15 cellular contexts compared by ENCODE assay signal in genomic region chr2:189641565-189641964, GRCh38. TPM values are rescaled to one million over a fixed set of nuclear protein-coding genes. Genes with fewer than 3 reads are reported as not detected.
DNase-seq lines count a peak whose midpoint lies in the region; ATAC-seq and TF ChIP-seq lines count a peak whose summit lies in the region.
"Had no signal": no experiment of that assay in that cellular context is flagged by ENCODE, and none has a peak within 500 bp of the region (broad histone marks: within the 10 kb centered on the region; RNA-seq: fewer than 3 reads in every experiment).

No MANE protein-coding gene starts in this region.

- DNase-seq in NCI-H82 (lab: John Stamatoyannopoulos, UW) (peak; percentile 52), NCI-H82 treated with DMSO at 0.1 percent for 48 hours (lab: John Stamatoyannopoulos, UW; ENCODE audit: unreplicated experiment) (no peak), H9 (no peak), nephron progenitor cell (no peak), hippocampal formation (lab: John Stamatoyannopoulos, UW) (no peak), left lung (no peak), G401 (ENCODE audit: low spot score) (no peak)
- DNase-seq in activated naive CD8-positive, alpha-beta T cell treated with anti-CD3 and anti-CD28 coated beads for 36 hours, result peak; percentile 26
- DNase-seq: 8988T; activated CD4-positive, alpha-beta T cell treated with anti-CD3 and anti-CD28 coated beads, Interleukin-2, amount 50 U/mL, for 1 hour; DMS79 treated with DMSO at 0.1 percent for 48 hours; left colon; NCI-H510A; upper lobe of right lung had no signal

- H3K4me3 Mint-ChIP-seq in H9 (no peak overlapping the region; a peak in 1 of 5 replicates), nephron progenitor cell (no peak overlapping the region)
- H3K4me3 Mint-ChIP-seq in activated naive CD8-positive, alpha-beta T cell treated with anti-CD3 and anti-CD28 coated beads for 36 hours, result no peak overlapping the region

- H2BK120ac ChIP-seq in H9 (ENCODE audit: low read depth, low read length, poor library complexity, severe bottlenecking), result no peak overlapping the region

- no peak overlapping the region for H3K18ac ChIP-seq in H9 (ENCODE audit: insufficient read length, low read depth, low read length)

- H3K4me1 Mint-ChIP-seq in H9, result peaks cover 10% of the 10 kb centered on the region in 2 experiments
- peaks cover 16% of the 10 kb centered on the region for H3K4me1 Mint-ChIP-seq in activated naive CD8-positive, alpha-beta T cell treated with anti-CD3 and anti-CD28 coated beads for 36 hours
- H3K4me1 Mint-ChIP-seq in nephron progenitor cell, result peaks cover 12% of the 10 kb centered on the region

- H3K4ac ChIP-seq in H9 (ENCODE audit: low read depth, low read length), result no peak overlapping the region

- H3K36me3 ChIP-seq in left lung, result no peaks in the 10 kb centered on the region
- H3K36me3 ChIP-seq: upper lobe of right lung had no signal

- H3K36me3 Mint-ChIP-seq in H9 (ENCODE audit: insufficient read depth in 1 of 3, low read depth in 3 of 3), result no peaks in the 10 kb centered on the region
- H3K36me3 Mint-ChIP-seq in activated naive CD8-positive, alpha-beta T cell treated with anti-CD3 and anti-CD28 coated beads for 36 hours, result no peaks in the 10 kb centered on the region
- no peaks in the 10 kb centered on the region for H3K36me3 Mint-ChIP-seq in nephron progenitor cell (ENCODE audit: low read depth)

- H3T11ph ChIP-seq in H9 (ENCODE audit: low read length), result no peak overlapping the region

- H3K27me3 Mint-ChIP-seq in H9 (ENCODE audit: low read depth) (no peaks in the 10 kb centered on the region), nephron progenitor cell (ENCODE audit: low read depth, poor library complexity) (peaks cover 6% of the 10 kb centered on the region)
- H3K27me3 Mint-ChIP-seq in activated naive CD8-positive, alpha-beta T cell treated with anti-CD3 and anti-CD28 coated beads for 36 hours, result no peaks in the 10 kb centered on the region

- no peak overlapping the region for H4K5ac ChIP-seq in H9 (ENCODE audit: insufficient read length, low read depth, low read length)

- H3K27ac Mint-ChIP-seq in H9, result peak overlapping the region in 2 of 3 experiments; percentile 20 to 59; a peak in 1 of 7 replicates
- peak overlapping the region; percentile 30 for H3K27ac Mint-ChIP-seq in activated naive CD8-positive, alpha-beta T cell treated with anti-CD3 and anti-CD28 coated beads for 36 hours
- peak overlapping the region; percentile 38 for H3K27ac Mint-ChIP-seq in nephron progenitor cell

- no peak for ATAC-seq in left lung
- ATAC-seq: left colon, upper lobe of right lung had no signal

- no peak overlapping the region for H2BK15ac ChIP-seq in H9 (ENCODE audit: low read depth, low read length)

- H3K14ac ChIP-seq in H9 (ENCODE audit: insufficient read depth, low read length), result no peak overlapping the region

- no peaks in the 10 kb centered on the region for H3K79me1 ChIP-seq in H9 (ENCODE audit: insufficient read depth, low read depth, low read length, poor library complexity, severe bottlenecking)

- peaks cover 4% of the 10 kb centered on the region; the same call in 1 of the 2 replicates for H3K4me1 ChIP-seq in H9 (ENCODE audit: insufficient read depth, low read length)
- no peaks in the 10 kb centered on the region for H3K4me1 ChIP-seq in left lung
- H3K4me1 ChIP-seq: upper lobe of right lung had no signal

- intact Hi-C loops in left lung (cut with DNase I), result no loop called here

- H4K20me1 ChIP-seq in H9 (ENCODE audit: control insufficient read depth, insufficient read depth, insufficient read length), result no peaks in the 10 kb centered on the region

- no peak overlapping the region for H2BK20ac ChIP-seq in H9 (ENCODE audit: low read depth, low read length, poor library complexity, severe bottlenecking)

- no peak for TF ChIP-seq CTCF in H9 (conservative IDR thresholded peaks at IDR 0.05)
- TF ChIP-seq CTCF in nephron progenitor cell (IDR thresholded peaks at IDR 0.05), result no peak
- no peak for TF ChIP-seq CTCF in left lung (IDR thresholded peaks at IDR 0.05)

- H3K4me3 ChIP-seq in left lung, result no peak overlapping the region
- H3K4me3 ChIP-seq: smooth muscle cell, upper lobe of right lung had no signal

- H3K79me2 ChIP-seq in H9 (ENCODE audit: insufficient read depth, low read length), result no peaks in the 10 kb centered on the region

- no peaks in the 10 kb centered on the region for H3K27me3 ChIP-seq in H9 (ENCODE audit: insufficient read depth, low read length)
- H3K27me3 ChIP-seq in left lung, result no peaks in the 10 kb centered on the region
- H3K27me3 ChIP-seq: upper lobe of right lung had no signal

- H4K91ac ChIP-seq in H9 (ENCODE audit: insufficient read length, low read depth, low read length), result no peak overlapping the region

- no peak overlapping the region for H2BK5ac ChIP-seq in H9 (ENCODE audit: insufficient read length, low read length)

- H3K27ac ChIP-seq in H9 (ENCODE audit: insufficient read length, low read depth, low read length) (no peak overlapping the region), left lung (no peak overlapping the region)
- H3K27ac ChIP-seq: upper lobe of right lung had no signal

- no peak overlapping the region for H3K9ac ChIP-seq in H9 (ENCODE audit: extremely low read depth, insufficient read length, low read length)

- in situ Hi-C loops in G401 (cut with HindIII; ENCODE audit: low sequenced_read_pairs), result loop anchor here (25.0 kb wide), 1 partner anchor 179 kb away; no protein-coding TSS in a partner anchor

- no CpG with 5 or more reads among the region's 2 CpGs for WGBS in H9 (ENCODE audit: extremely low coverage, insufficient read length, low lambda C conversion rate)

- no peak overlapping the region for H3K4me2 ChIP-seq in H9 (ENCODE audit: insufficient read depth, insufficient read length, low read length)
- H3K4me2 ChIP-seq: smooth muscle cell had no signal

- no peak overlapping the region for H2AK5ac ChIP-seq in H9 (ENCODE audit: insufficient read length, low read length)

- H2AFZ ChIP-seq in H9 (ENCODE audit: low read length), result peak overlapping the region; percentile 64

- H3K9me3 Mint-ChIP-seq in H9 (no peaks in the 10 kb centered on the region), nephron progenitor cell (no peaks in the 10 kb centered on the region)
- peaks cover 6% of the 10 kb centered on the region for H3K9me3 Mint-ChIP-seq in activated naive CD8-positive, alpha-beta T cell treated with anti-CD3 and anti-CD28 coated beads for 36 hours

- H3K23me2 ChIP-seq in H9 (ENCODE audit: insufficient read length, low read depth, low read length, poor library complexity, severe bottlenecking), result no peaks in the 10 kb centered on the region

- H3K23ac ChIP-seq in H9 (ENCODE audit: insufficient read length, low read depth, low read length), result no peak overlapping the region

- H3K9me3 ChIP-seq in H9 (ENCODE audit: control insufficient read depth, low read depth, low read length), result no peaks in the 10 kb centered on the region
- no peaks in the 10 kb centered on the region for H3K9me3 ChIP-seq in left lung
- H3K9me3 ChIP-seq: upper lobe of right lung had no signal

- H2BK12ac ChIP-seq in H9 (ENCODE audit: insufficient read length, low read depth, low read length), result no peak overlapping the region

- no peak overlapping the region for H3K56ac ChIP-seq in H9 (ENCODE audit: insufficient read length, low read depth, low read length)

- H4K8ac ChIP-seq in H9 (replicated peaks; ENCODE audit: insufficient read length, low read depth, low read length), result no peak overlapping the region

RNA-seq across cellular contexts. Expression of gene ASNSD1, which starts 19.7 kb away (rescaled TPM):
- 48.5 TPM in 2 replicates for total RNA-seq in H9 (2021)
- total RNA-seq in activated naive CD8-positive, alpha-beta T cell treated with anti-CD3 and anti-CD28 coated beads for 36 hours, result 10 to 100 TPM; 56.3 to 57.0 TPM
- 10 to 100 TPM; 34.1 to 37.0 TPM for total RNA-seq in left lung
- 35.4 and 62.6 TPM in 2 replicates for total RNA-seq in G401 (2014; rRNA removed; shearing (Covaris generic))

RNA-seq across cellular contexts. Expression of gene ANKAR, which starts 32.9 kb away (rescaled TPM):
- total RNA-seq in H9 (2021) (1.6 and 2.0 TPM in 2 replicates), left lung (1 to 10 TPM; 6.9 to 7.2 TPM)
- 1 to 10 TPM; 2.4 TPM for total RNA-seq in activated naive CD8-positive, alpha-beta T cell treated with anti-CD3 and anti-CD28 coated beads for 36 hours
- total RNA-seq in G401 (2014; rRNA removed; shearing (Covaris generic)), result 1.7 and 8.1 TPM in 2 replicates

Comparison
In these comparisons a context has a peak if more than half of its experiments do, and no peak if none do; other contexts are left out.
1. DNase-seq: peak in NCI-H82 (single experiment) and activated naive CD8-positive, alpha-beta T cell treated with anti-CD3 and anti-CD28 coated beads for 36 hours (single experiment); none in NCI-H82 treated with DMSO at 0.1 percent for 48 hours (single experiment), H9 (single experiment), nephron progenitor cell (single experiment), hippocampal formation (0 of 2), left lung (0 of 2) and G401 (single experiment).
2. Peak in every context shown above with its lines, with median percentiles within 50 percentile points of each other: H3K27ac Mint-ChIP-seq.